Comparison of ENCODE assay signal across 20 cellular contexts in the genomic region with DNA sequence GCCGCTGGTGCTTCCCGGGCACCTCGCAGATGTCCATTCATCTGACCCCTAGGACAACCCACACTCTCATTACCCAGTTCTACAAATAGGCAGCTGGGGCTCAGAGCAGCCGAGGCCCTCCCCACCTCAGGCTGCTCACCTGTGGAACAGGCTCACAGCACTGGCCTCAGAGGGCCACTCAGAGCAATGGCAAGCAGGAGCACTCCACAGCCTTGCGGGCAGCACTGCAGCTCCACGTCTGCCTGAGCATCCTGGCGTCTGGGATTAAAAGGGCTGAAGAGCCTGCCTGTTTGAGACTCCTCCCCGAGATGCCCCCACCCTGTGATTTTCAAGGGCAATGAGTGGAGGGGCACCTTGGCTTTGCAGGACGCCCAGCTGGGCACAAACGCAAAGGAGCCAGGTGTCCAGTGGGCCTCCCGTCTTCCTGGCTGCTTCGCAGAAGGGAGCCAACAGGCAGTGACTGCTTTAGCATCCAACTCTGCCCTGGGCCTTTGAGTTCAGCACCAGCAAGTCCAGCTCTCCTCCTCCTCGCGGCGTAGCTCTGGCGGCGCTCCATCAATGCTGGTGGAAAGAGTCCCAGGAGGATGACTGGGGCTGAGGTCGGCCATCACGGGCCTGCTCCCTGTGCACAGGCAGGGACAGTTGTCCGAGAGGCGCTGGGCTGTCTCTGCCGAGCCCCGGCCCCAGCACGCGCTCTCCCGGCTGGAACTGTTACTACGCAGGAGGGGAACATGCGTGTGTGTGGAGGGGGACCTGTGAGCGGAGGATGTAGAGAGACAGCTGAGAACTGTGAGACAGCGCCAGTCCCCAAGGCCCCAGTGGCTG.
DNase-seq lines count a peak whose midpoint lies in the region; ATAC-seq lines count a peak whose summit lies in the region.
"Had no signal": no experiment of that assay in that cellular context is flagged by ENCODE, and none has a peak within 500 bp of the region (broad histone marks: within the 10 kb centered on the region; RNA-seq: fewer than 3 reads in every experiment).

No MANE protein-coding gene starts in this region.

- ATAC-seq in left cardiac atrium (peak; percentile 10 to 85), GM21576 (IDR thresholded peaks at IDR 0.05; ENCODE audit: unreplicated experiment) (no peak)
- ATAC-seq in stimulated activated effector memory CD8-positive, alpha-beta T cell treated with anti-CD3 and anti-CD28 coated beads, Interleukin-12 subunit alpha, Interleukin-12 subunit beta, amount 100 ng/mL, for 72 hours: no peak
- ATAC-seq: activated T-helper 17 cell treated with anti-CD3 and anti-CD28 coated beads, Interleukin-2, amount 50 U/mL, for 72 hours; foreskin keratinocyte; T-cell had no signal

- intact Hi-C loops in left cardiac atrium (cut with DNase I): no loop called here

- no peaks in the 10 kb centered on the region for H3K36me3 Mint-ChIP-seq in activated naive CD4-positive, alpha-beta T cell treated with anti-CD3 and anti-CD28 coated beads, Interleukin-2, amount 10 ng/mL, durations not matched to agents 7 days and 5 days
- no peaks in the 10 kb centered on the region for H3K36me3 Mint-ChIP-seq in stimulated activated effector memory CD8-positive, alpha-beta T cell treated with anti-CD3 and anti-CD28 coated beads, Interleukin-12 subunit alpha, Interleukin-12 subunit beta, amount 100 ng/mL, for 72 hours
- H3K36me3 Mint-ChIP-seq: T-cell had no signal

- DNase-seq in activated naive CD4-positive, alpha-beta T cell treated with anti-CD3 and anti-CD28 coated beads, Interleukin-2, amount 10 ng/mL, durations not matched to agents 7 days and 5 days: peak; percentile 13
- no peak for DNase-seq in activated naive CD4-positive, alpha-beta T cell (lab: John Stamatoyannopoulos, UW)
- peak; percentile 52 for DNase-seq in left cardiac atrium
- DNase-seq in pons (ENCODE audit: low spot score): peak; percentile 55
- DNase-seq in stimulated activated effector memory CD8-positive, alpha-beta T cell treated with anti-CD3 and anti-CD28 coated beads, Interleukin-12 subunit alpha, Interleukin-12 subunit beta, amount 100 ng/mL, for 72 hours (ENCODE audit: low spot score in 2 of 2): no peak
- no peak for DNase-seq in kidney tubule cell (ENCODE audit: low spot score)
- DNase-seq in NCI-H2081 (lab: John Stamatoyannopoulos, UW): no peak
- DNase-seq: ACHN; amniotic stem cell; foreskin keratinocyte; KG1; mesendoderm; NCI-H1092; NCI-H2227 treated with DMSO at 0.1 percent for 48 hours; stimulated activated naive CD4-positive, alpha-beta T cell; WERI-Rb-1 had no signal

- CTCF ChIA-PET in activated naive CD4-positive, alpha-beta T cell treated with anti-CD3 and anti-CD28 coated beads, Interleukin-2, amount 10 ng/mL, durations not matched to agents 7 days and 5 days (lab: Charles Lee): no interaction called here

- no peak overlapping the region for H3K27ac Mint-ChIP-seq in activated naive CD4-positive, alpha-beta T cell treated with anti-CD3 and anti-CD28 coated beads, Interleukin-2, amount 10 ng/mL, durations not matched to agents 7 days and 5 days
- no peak overlapping the region for H3K27ac Mint-ChIP-seq in stimulated activated effector memory CD8-positive, alpha-beta T cell treated with anti-CD3 and anti-CD28 coated beads, Interleukin-12 subunit alpha, Interleukin-12 subunit beta, amount 100 ng/mL, for 72 hours
- H3K27ac Mint-ChIP-seq: activated T-helper 17 cell treated with anti-CD3 and anti-CD28 coated beads, Interleukin-2, amount 50 U/mL, for 72 hours; T-cell had no signal

- H3K27me3 Mint-ChIP-seq in activated naive CD4-positive, alpha-beta T cell treated with anti-CD3 and anti-CD28 coated beads, Interleukin-2, amount 10 ng/mL, durations not matched to agents 7 days and 5 days: no peaks in the 10 kb centered on the region
- H3K27me3 Mint-ChIP-seq: activated T-helper 17 cell treated with anti-CD3 and anti-CD28 coated beads, Interleukin-2, amount 50 U/mL, for 72 hours; T-cell had no signal

- no peaks in the 10 kb centered on the region for H3K4me1 Mint-ChIP-seq in activated naive CD4-positive, alpha-beta T cell treated with anti-CD3 and anti-CD28 coated beads, Interleukin-2, amount 10 ng/mL, durations not matched to agents 7 days and 5 days
- peaks cover 17% of the 10 kb centered on the region for H3K4me1 Mint-ChIP-seq in stimulated activated effector memory CD8-positive, alpha-beta T cell treated with anti-CD3 and anti-CD28 coated beads, Interleukin-12 subunit alpha, Interleukin-12 subunit beta, amount 100 ng/mL, for 72 hours
- H3K4me1 Mint-ChIP-seq: activated T-helper 17 cell treated with anti-CD3 and anti-CD28 coated beads, Interleukin-2, amount 50 U/mL, for 72 hours had no signal

- no peak overlapping the region for H3K4me3 Mint-ChIP-seq in activated naive CD4-positive, alpha-beta T cell treated with anti-CD3 and anti-CD28 coated beads, Interleukin-2, amount 10 ng/mL, durations not matched to agents 7 days and 5 days
- H3K4me3 Mint-ChIP-seq in stimulated activated effector memory CD8-positive, alpha-beta T cell treated with anti-CD3 and anti-CD28 coated beads, Interleukin-12 subunit alpha, Interleukin-12 subunit beta, amount 100 ng/mL, for 72 hours: no peak overlapping the region
- H3K4me3 Mint-ChIP-seq: activated T-helper 17 cell treated with anti-CD3 and anti-CD28 coated beads, Interleukin-2, amount 50 U/mL, for 72 hours; neural crest cell; T-cell had no signal

- H3K9me3 Mint-ChIP-seq in activated naive CD4-positive, alpha-beta T cell treated with anti-CD3 and anti-CD28 coated beads, Interleukin-2, amount 10 ng/mL, durations not matched to agents 7 days and 5 days: peaks cover 5% of the 10 kb centered on the region
- H3K9me3 Mint-ChIP-seq in stimulated activated effector memory CD8-positive, alpha-beta T cell treated with anti-CD3 and anti-CD28 coated beads, Interleukin-12 subunit alpha, Interleukin-12 subunit beta, amount 100 ng/mL, for 72 hours: no peaks in the 10 kb centered on the region
- H3K9me3 Mint-ChIP-seq: activated T-helper 17 cell treated with anti-CD3 and anti-CD28 coated beads, Interleukin-2, amount 50 U/mL, for 72 hours; T-cell had no signal

Comparison
In these comparisons a context has a peak if more than half of its experiments do, and no peak if none do; other contexts are left out.
1. DNase-seq: peak in activated naive CD4-positive, alpha-beta T cell treated with anti-CD3 and anti-CD28 coated beads, Interleukin-2, amount 10 ng/mL, durations not matched to agents 7 days and 5 days (single experiment), left cardiac atrium (single experiment) and pons (single experiment); none in activated naive CD4-positive, alpha-beta T cell (0 of 4), stimulated activated effector memory CD8-positive, alpha-beta T cell treated with anti-CD3 and anti-CD28 coated beads, Interleukin-12 subunit alpha, Interleukin-12 subunit beta, amount 100 ng/mL, for 72 hours (0 of 2), kidney tubule cell (single experiment) and NCI-H2081 (0 of 2).
2. ATAC-seq: peak in left cardiac atrium (2 of 2); none in stimulated activated effector memory CD8-positive, alpha-beta T cell treated with anti-CD3 and anti-CD28 coated beads, Interleukin-12 subunit alpha, Interleukin-12 subunit beta, amount 100 ng/mL, for 72 hours (single experiment) and GM21576 (single experiment).